1 cellular context compared by ENCODE assay signal in the genomic region with DNA sequence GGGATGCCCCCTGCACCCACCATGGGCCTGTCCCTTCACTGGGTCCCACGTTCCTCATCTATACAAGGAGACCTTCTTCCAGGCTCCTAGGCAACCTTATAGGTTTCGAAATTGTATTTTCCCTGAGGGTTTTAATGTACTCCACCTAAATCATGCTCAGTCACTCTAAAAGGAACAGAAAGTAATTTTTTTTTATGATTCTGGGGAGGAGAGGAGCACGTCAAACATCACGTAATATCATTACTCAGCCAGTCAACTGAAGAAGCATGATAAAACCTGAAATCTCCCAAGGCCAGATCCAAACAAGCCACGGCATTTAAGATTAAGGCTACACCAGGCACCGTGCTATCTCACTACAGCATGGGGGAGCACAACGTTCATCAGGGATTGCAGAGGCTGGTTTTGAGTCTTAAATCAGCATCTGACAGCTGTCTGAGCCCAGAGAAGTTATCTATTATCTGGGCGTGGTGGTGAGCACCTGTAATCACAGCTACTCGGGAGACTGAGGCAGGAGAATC.
TF ChIP-seq lines count a peak whose summit lies in the region.

No MANE protein-coding gene starts in this region.

TF ChIP-seq in K562, 482 proteins besides CTCF, POLR2A, EP300 and RAD21 (continued from another document and continues in another):
- TF ChIP-seq, protein P1, sequence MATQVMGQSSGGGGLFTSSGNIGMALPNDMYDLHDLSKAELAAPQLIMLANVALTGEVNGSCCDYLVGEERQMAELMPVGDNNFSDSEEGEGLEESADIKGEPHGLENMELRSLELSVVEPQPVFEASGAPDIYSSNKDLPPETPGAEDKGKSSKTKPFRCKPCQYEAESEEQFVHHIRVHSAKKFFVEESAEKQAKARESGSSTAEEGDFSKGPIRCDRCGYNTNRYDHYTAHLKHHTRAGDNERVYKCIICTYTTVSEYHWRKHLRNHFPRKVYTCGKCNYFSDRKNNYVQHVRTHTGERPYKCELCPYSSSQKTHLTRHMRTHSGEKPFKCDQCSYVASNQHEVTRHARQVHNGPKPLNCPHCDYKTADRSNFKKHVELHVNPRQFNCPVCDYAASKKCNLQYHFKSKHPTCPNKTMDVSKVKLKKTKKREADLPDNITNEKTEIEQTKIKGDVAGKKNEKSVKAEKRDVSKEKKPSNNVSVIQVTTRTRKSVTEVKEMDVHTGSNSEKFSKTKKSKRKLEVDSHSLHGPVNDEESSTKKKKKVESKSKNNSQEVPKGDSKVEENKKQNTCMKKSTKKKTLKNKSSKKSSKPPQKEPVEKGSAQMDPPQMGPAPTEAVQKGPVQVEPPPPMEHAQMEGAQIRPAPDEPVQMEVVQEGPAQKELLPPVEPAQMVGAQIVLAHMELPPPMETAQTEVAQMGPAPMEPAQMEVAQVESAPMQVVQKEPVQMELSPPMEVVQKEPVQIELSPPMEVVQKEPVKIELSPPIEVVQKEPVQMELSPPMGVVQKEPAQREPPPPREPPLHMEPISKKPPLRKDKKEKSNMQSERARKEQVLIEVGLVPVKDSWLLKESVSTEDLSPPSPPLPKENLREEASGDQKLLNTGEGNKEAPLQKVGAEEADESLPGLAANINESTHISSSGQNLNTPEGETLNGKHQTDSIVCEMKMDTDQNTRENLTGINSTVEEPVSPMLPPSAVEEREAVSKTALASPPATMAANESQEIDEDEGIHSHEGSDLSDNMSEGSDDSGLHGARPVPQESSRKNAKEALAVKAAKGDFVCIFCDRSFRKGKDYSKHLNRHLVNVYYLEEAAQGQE (CRISPR knock-in tag; IDR thresholded peaks at IDR 0.05; ENCODE audit: low read depth), result no peak
- no peak for TF ChIP-seq NR1H2 (CRISPR knock-in tag; IDR thresholded peaks at IDR 0.05)
- TF ChIP-seq NBN (IDR thresholded peaks at IDR 0.05; ENCODE audit: low read depth), result no peak
- TF ChIP-seq CEBPG (CRISPR knock-in tag; IDR thresholded peaks at IDR 0.05), result no peak
- TF ChIP-seq CEBPG (tag; conservative IDR thresholded peaks at IDR 0.05 in 1 of 2, IDR thresholded peaks at IDR 0.05 in 1 of 2), result no peak
- no peak for TF ChIP-seq ELF4 (CRISPR knock-in tag; IDR thresholded peaks at IDR 0.05)
- TF ChIP-seq TBP (optimal IDR thresholded peaks at IDR 0.05; ENCODE audit: low read depth, low read length), result no peak
- no peak for TF ChIP-seq PRMT5 (CRISPR knock-in tag; IDR thresholded peaks at IDR 0.05)
- no peak for TF ChIP-seq ZC3H4 (CRISPR knock-in tag; IDR thresholded peaks at IDR 0.05; ENCODE audit: borderline replicate concordance)
- no peak for TF ChIP-seq GTF3C2 (IDR thresholded peaks at IDR 0.05; ENCODE audit: borderline replicate concordance, extremely low read depth, insufficient read length)
- no peak for TF ChIP-seq GTF2F1 (IDR thresholded peaks at IDR 0.05; ENCODE audit: low read depth, low read length)
- TF ChIP-seq PRDM10 (IDR thresholded peaks at IDR 0.05; ENCODE audit: partially characterized antibody), result no peak
- no peak for TF ChIP-seq ZNF57 (CRISPR knock-in tag; IDR thresholded peaks at IDR 0.05)
- TF ChIP-seq RBM14 (IDR thresholded peaks at IDR 0.05; ENCODE audit: borderline replicate concordance, insufficient read depth, low read depth, low read length), result no peak
- TF ChIP-seq ZNF445 (CRISPR knock-in tag; IDR thresholded peaks at IDR 0.05; ENCODE audit: low read depth), result no peak
- no peak for TF ChIP-seq SP2 (IDR thresholded peaks at IDR 0.05; ENCODE audit: extremely low read depth, low read depth, low read length, poor library complexity, severe bottlenecking)
- TF ChIP-seq HNRNPK (IDR thresholded peaks at IDR 0.05; ENCODE audit: low read depth, low read length, poor library complexity, severe bottlenecking), result no peak
- TF ChIP-seq ZMIZ1 (IDR thresholded peaks at IDR 0.05; ENCODE audit: low read depth in 2 of 2, low read length in 2 of 2), result peak in 1 of 2 experiments; percentile 96; a peak in 2 of 4 replicates
- no peak for TF ChIP-seq BRD4 (IDR thresholded peaks at IDR 0.05)
- TF ChIP-seq FOXJ3 (CRISPR knock-in tag; IDR thresholded peaks at IDR 0.05), result no peak
- peak; percentile 98 for TF ChIP-seq CBFA2T2 (conservative IDR thresholded peaks at IDR 0.05)
- peak; percentile 94 for TF ChIP-seq MTA2 (IDR thresholded peaks at IDR 0.05; ENCODE audit: low read depth)
- no peak for TF ChIP-seq MAX (CRISPR knock-in tag; IDR thresholded peaks at IDR 0.05)
- peak; percentile 82 for TF ChIP-seq HDAC3 (IDR thresholded peaks at IDR 0.05; ENCODE audit: borderline replicate concordance, partially characterized antibody)
- no peak for TF ChIP-seq ZBTB43 (CRISPR knock-in tag; IDR thresholded peaks at IDR 0.05)
- TF ChIP-seq HMGN3 (IDR thresholded peaks at IDR 0.05; ENCODE audit: borderline replicate concordance, extremely low read depth, insufficient read length, low read depth, low read length), result peak; percentile 54
- no peak for TF ChIP-seq TAF15 (IDR thresholded peaks at IDR 0.05; ENCODE audit: low read depth, low read length)
- peak; percentile 58; the same call in 1 of the 2 replicates for TF ChIP-seq MTA1 (IDR thresholded peaks at IDR 0.05; ENCODE audit: borderline replicate concordance)
- peak; percentile 93 for TF ChIP-seq ZNF263 (CRISPR knock-in tag; IDR thresholded peaks at IDR 0.05; ENCODE audit: borderline replicate concordance)
- TF ChIP-seq SLC30A9 (CRISPR knock-in tag; IDR thresholded peaks at IDR 0.05), result no peak
- peak; percentile 53; the same call in 1 of the 2 replicates for TF ChIP-seq NFE2 (IDR thresholded peaks at IDR 0.05; ENCODE audit: low read depth)
- TF ChIP-seq POLR2AphosphoS2 (IDR thresholded peaks at IDR 0.05; ENCODE audit: low read length), result no peak
- TF ChIP-seq LEF1 (IDR thresholded peaks at IDR 0.05), result peak; percentile 70
- TF ChIP-seq NR2F6 (CRISPR knock-in tag; IDR thresholded peaks at IDR 0.05), result no peak
- TF ChIP-seq, protein P2, sequence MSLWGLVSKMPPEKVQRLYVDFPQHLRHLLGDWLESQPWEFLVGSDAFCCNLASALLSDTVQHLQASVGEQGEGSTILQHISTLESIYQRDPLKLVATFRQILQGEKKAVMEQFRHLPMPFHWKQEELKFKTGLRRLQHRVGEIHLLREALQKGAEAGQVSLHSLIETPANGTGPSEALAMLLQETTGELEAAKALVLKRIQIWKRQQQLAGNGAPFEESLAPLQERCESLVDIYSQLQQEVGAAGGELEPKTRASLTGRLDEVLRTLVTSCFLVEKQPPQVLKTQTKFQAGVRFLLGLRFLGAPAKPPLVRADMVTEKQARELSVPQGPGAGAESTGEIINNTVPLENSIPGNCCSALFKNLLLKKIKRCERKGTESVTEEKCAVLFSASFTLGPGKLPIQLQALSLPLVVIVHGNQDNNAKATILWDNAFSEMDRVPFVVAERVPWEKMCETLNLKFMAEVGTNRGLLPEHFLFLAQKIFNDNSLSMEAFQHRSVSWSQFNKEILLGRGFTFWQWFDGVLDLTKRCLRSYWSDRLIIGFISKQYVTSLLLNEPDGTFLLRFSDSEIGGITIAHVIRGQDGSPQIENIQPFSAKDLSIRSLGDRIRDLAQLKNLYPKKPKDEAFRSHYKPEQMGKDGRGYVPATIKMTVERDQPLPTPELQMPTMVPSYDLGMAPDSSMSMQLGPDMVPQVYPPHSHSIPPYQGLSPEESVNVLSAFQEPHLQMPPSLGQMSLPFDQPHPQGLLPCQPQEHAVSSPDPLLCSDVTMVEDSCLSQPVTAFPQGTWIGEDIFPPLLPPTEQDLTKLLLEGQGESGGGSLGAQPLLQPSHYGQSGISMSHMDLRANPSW (CRISPR knock-in tag; IDR thresholded peaks at IDR 0.05), result no peak
- no peak for TF ChIP-seq TCF7L2 (IDR thresholded peaks at IDR 0.05; ENCODE audit: low read depth, low read length)
- TF ChIP-seq, protein P3, sequence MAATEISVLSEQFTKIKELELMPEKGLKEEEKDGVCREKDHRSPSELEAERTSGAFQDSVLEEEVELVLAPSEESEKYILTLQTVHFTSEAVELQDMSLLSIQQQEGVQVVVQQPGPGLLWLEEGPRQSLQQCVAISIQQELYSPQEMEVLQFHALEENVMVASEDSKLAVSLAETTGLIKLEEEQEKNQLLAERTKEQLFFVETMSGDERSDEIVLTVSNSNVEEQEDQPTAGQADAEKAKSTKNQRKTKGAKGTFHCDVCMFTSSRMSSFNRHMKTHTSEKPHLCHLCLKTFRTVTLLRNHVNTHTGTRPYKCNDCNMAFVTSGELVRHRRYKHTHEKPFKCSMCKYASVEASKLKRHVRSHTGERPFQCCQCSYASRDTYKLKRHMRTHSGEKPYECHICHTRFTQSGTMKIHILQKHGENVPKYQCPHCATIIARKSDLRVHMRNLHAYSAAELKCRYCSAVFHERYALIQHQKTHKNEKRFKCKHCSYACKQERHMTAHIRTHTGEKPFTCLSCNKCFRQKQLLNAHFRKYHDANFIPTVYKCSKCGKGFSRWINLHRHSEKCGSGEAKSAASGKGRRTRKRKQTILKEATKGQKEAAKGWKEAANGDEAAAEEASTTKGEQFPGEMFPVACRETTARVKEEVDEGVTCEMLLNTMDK (IDR thresholded peaks at IDR 0.05; ENCODE audit: borderline replicate concordance, insufficient read depth, low read depth, low read length, poor library complexity, severe bottlenecking), result no peak
- TF ChIP-seq IFI16 (CRISPR knock-in tag; IDR thresholded peaks at IDR 0.05), result no peak
- peak; percentile 95 for TF ChIP-seq NCOR1 (IDR thresholded peaks at IDR 0.05)
- no peak for TF ChIP-seq MCM5 (IDR thresholded peaks at IDR 0.05; ENCODE audit: low read depth)
